In the genomic region with DNA sequence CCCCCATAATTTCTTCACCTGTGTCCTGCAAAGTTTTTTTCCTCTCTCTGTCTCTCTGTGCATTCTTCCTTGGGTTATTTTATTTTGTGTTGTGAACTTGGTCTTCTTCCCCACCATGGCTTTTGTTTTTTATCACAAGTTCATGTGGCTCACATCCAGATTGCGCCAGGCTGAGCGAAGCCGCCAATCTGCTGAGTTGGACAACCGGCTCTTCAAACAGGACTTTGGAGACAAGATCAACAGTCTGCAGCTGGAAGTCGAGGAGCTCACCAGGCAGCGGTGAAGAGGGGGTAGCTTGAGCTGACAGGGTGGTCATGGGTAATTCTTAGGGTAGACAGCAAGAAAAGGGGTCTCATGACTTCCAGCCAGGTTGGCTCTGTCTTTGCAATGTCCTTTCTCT, we compare ENCODE assay signal across 23 cellular contexts. TPM values are rescaled to one million over a fixed set of nuclear protein-coding genes. Genes with fewer than 3 reads are reported as not detected.
DNase-seq lines count a peak whose midpoint lies in the region; ATAC-seq and TF ChIP-seq lines count a peak whose summit lies in the region.
"Had no signal": no experiment of that assay in that cellular context is flagged by ENCODE, and none has a peak within 500 bp of the region (broad histone marks: within the 10 kb centered on the region; RNA-seq: fewer than 3 reads in every experiment).

No MANE protein-coding gene starts in this region.

- intact Hi-C loops in right lobe of liver (cut with DNase I) = no loop called here

- no peak for TF ChIP-seq POLR2A in right lobe of liver (IDR thresholded peaks at IDR 0.05)

- peaks cover 0 to 3% (median 0%) of the 10 kb centered on the region in 4 donors for H3K4me1 ChIP-seq in right lobe of liver
- H3K4me1 ChIP-seq: BE2C had no signal

- ATAC-seq in right lobe of liver = peak; percentile 81 to 92 (median 86)
- ATAC-seq: GM12878 had no signal

- H3K4me3 Mint-ChIP-seq in chondrocyte (ENCODE audit: unreplicated experiment) (no peak overlapping the region), endothelial cell (ENCODE audit: unreplicated experiment) (peak overlapping the region; percentile 0)
- H3K4me3 Mint-ChIP-seq: CD14-positive monocyte; CD4-positive, CD25-positive, alpha-beta regulatory T cell; CD8-positive, alpha-beta memory T cell had no signal

- H3K36me3 Mint-ChIP-seq in chondrocyte (ENCODE audit: low read depth) = peaks cover 28% of the 10 kb centered on the region
- peaks cover 26% of the 10 kb centered on the region for H3K36me3 Mint-ChIP-seq in endothelial cell (ENCODE audit: low read depth, unreplicated experiment)
- H3K36me3 Mint-ChIP-seq: CD4-positive, CD25-positive, alpha-beta regulatory T cell had no signal

- no peak overlapping the region for H3K27ac ChIP-seq in right lobe of liver
- H3K27ac ChIP-seq: BLaER1 had no signal

- H3K36me3 ChIP-seq in right lobe of liver = peaks cover 0 to 15% (median 0%) of the 10 kb centered on the region in 4 donors

- H3K27ac Mint-ChIP-seq in chondrocyte (ENCODE audit: unreplicated experiment) (peak overlapping the region; percentile 12), endothelial cell (ENCODE audit: unreplicated experiment) (no peak overlapping the region)
- H3K27ac Mint-ChIP-seq: CD4-positive, alpha-beta memory T cell; CD4-positive, CD25-positive, alpha-beta regulatory T cell had no signal

- 46% methylated on average over 6 of the region's 6 CpGs for WGBS in right lobe of liver (ENCODE audit: insufficient coverage, low coverage, low lambda C conversion rate, missing lambda C conversion rate)

- H3K9me3 ChIP-seq in right lobe of liver = no peaks in the 10 kb centered on the region
- H3K9me3 ChIP-seq: BE2C had no signal

- no peak for DNase-seq in chondrocyte (ENCODE audit: low spot score)
- DNase-seq in endothelial cell (ENCODE audit: low spot score) = no peak
- peak; percentile 54 to 78 (median 70) for DNase-seq in right lobe of liver
- DNase-seq in GM20000 (ENCODE audit: low spot score) = no peak
- DNase-seq in NCI-H2107 treated with DMSO at 0.1 percent for 48 hours (lab: John Stamatoyannopoulos, UW; ENCODE audit: unreplicated experiment) = no peak
- DNase-seq: 8988T; ACHN; BE2C; C1 segment of cervical spinal cord; CD4-positive, alpha-beta memory T cell; CD4-positive, CD25-positive, alpha-beta regulatory T cell; CD8-positive, alpha-beta memory T cell; COR-L47; DMS 273 treated with DMSO at 0.1 percent for 48 hours; DMS153; DMS53; DMS79; DND-41; EL; GDM1 had no signal

- peaks cover 12% of the 10 kb centered on the region for H3K4me1 Mint-ChIP-seq in chondrocyte (ENCODE audit: low read depth)
- H3K4me1 Mint-ChIP-seq in endothelial cell (ENCODE audit: unreplicated experiment) = no peaks in the 10 kb centered on the region
- H3K4me1 Mint-ChIP-seq: CD14-positive monocyte; CD8-positive, alpha-beta memory T cell had no signal

- H3K9me3 Mint-ChIP-seq in chondrocyte (ENCODE audit: low read depth) (no peaks in the 10 kb centered on the region), endothelial cell (ENCODE audit: unreplicated experiment) (no peaks in the 10 kb centered on the region)
- H3K9me3 Mint-ChIP-seq: CD4-positive, alpha-beta memory T cell; CD4-positive, CD25-positive, alpha-beta regulatory T cell; CD8-positive, alpha-beta memory T cell had no signal

- no peaks in the 10 kb centered on the region for H3K27me3 Mint-ChIP-seq in chondrocyte (ENCODE audit: low read depth)
- peaks cover 2% of the 10 kb centered on the region for H3K27me3 Mint-ChIP-seq in endothelial cell (ENCODE audit: unreplicated experiment)
- H3K27me3 Mint-ChIP-seq: CD4-positive, alpha-beta memory T cell; CD8-positive, alpha-beta memory T cell had no signal

- H3K27me3 ChIP-seq in right lobe of liver = no peaks in the 10 kb centered on the region
- H3K27me3 ChIP-seq: BE2C, BLaER1 had no signal

- H3K4me3 ChIP-seq in right lobe of liver = no peak overlapping the region
- H3K4me3 ChIP-seq: BLaER1, GM12878 had no signal

- TF ChIP-seq CTCF in chondrocyte (IDR thresholded peaks at IDR 0.05) = no peak
- no peak for TF ChIP-seq CTCF in endothelial cell (IDR thresholded peaks at IDR 0.05; ENCODE audit: unreplicated experiment)
- no peak for TF ChIP-seq CTCF in right lobe of liver (IDR thresholded peaks at IDR 0.05)
- TF ChIP-seq CTCF in GM20000 (IDR thresholded peaks at IDR 0.05; ENCODE audit: extremely low read depth, missing control alignments) = no peak

RNA-seq across cellular contexts. Expression of a gene that starts 46.1 kb away (rescaled TPM):
- total RNA-seq in chondrocyte (79.5 to 84.6 TPM (median 83.4 TPM) in 3 replicates), endothelial cell (ENCODE audit: unreplicated experiment) (69.5 TPM), right lobe of liver (10 to 100 TPM; 26.8 to 42.2 (median 34.2) TPM)

Comparison
In these comparisons a context has a peak if more than half of its experiments do, and no peak if none do; other contexts are left out.
1. DNase-seq: peak in right lobe of liver (3 of 3); none in chondrocyte (single experiment), endothelial cell (single experiment), GM20000 (single experiment) and NCI-H2107 treated with DMSO at 0.1 percent for 48 hours (single experiment).